10 cellular contexts compared by ENCODE assay signal in genomic region chr17:17739388-17740066, GRCh38. TPM values are rescaled to one million over a fixed set of nuclear protein-coding genes. Genes with fewer than 3 reads are reported as not detected.
A peak's percentile ranks its signal among the peaks of the same experiment; 100 is the strongest.
DNase-seq lines count a peak whose midpoint lies in the region; ATAC-seq and TF ChIP-seq lines count a peak whose summit lies in the region.
"Had no signal": no experiment of that assay in that cellular context is flagged by ENCODE, and none has a peak within 500 bp of the region (broad histone marks: within the 10 kb centered on the region; RNA-seq: fewer than 3 reads in every experiment).

No MANE protein-coding gene starts in this region.

- no peaks in the 10 kb centered on the region for H3K27me3 Mint-ChIP-seq in CD4-positive, alpha-beta T cell
- H3K27me3 Mint-ChIP-seq in activated naive CD4-positive, alpha-beta T cell treated with anti-CD3 and anti-CD28 coated beads, Interleukin-2, amount 10 ng/mL, durations not matched to agents 7 days and 5 days: peaks cover 9% of the 10 kb centered on the region

- CTCF ChIA-PET in CD4-positive, alpha-beta T cell (lab: Charles Lee): no interaction called here
- CTCF ChIA-PET in activated naive CD4-positive, alpha-beta T cell treated with anti-CD3 and anti-CD28 coated beads, Interleukin-2, amount 10 ng/mL, durations not matched to agents 7 days and 5 days (lab: Charles Lee): interaction anchor here (0.9 to 1.0 kb wide), 2 partner anchors 9 to 57 kb away, joined by 3 read pairs; no protein-coding TSS in a partner anchor

- no peaks in the 10 kb centered on the region for H3K36me3 ChIP-seq in SJCRH30
- H3K36me3 ChIP-seq: cardiac muscle cell had no signal

- H3K27ac Mint-ChIP-seq in CD4-positive, alpha-beta T cell: peak overlapping the region; percentile 81
- no peak overlapping the region for H3K27ac Mint-ChIP-seq in activated naive CD4-positive, alpha-beta T cell treated with anti-CD3 and anti-CD28 coated beads, Interleukin-2, amount 10 ng/mL, durations not matched to agents 7 days and 5 days

- H3K4me1 Mint-ChIP-seq in CD4-positive, alpha-beta T cell (ENCODE audit: low read depth): peaks cover 42% of the 10 kb centered on the region
- peaks cover 37% of the 10 kb centered on the region for H3K4me1 Mint-ChIP-seq in activated naive CD4-positive, alpha-beta T cell treated with anti-CD3 and anti-CD28 coated beads, Interleukin-2, amount 10 ng/mL, durations not matched to agents 7 days and 5 days

- DNase-seq in CD4-positive, alpha-beta T cell: no peak
- DNase-seq in SJCRH30 (peak; percentile 84 to 88), globus pallidus (ENCODE audit: low spot score) (peak; percentile 83), pons (ENCODE audit: low spot score) (peak; percentile 86), T-helper 2 cell (no peak)
- no peak for DNase-seq in activated CD4-positive, alpha-beta T cell treated with anti-CD3 and anti-CD28 coated beads, Interleukin-2, amount 50 U/mL, for 4 hours
- no peak for DNase-seq in activated naive CD4-positive, alpha-beta T cell treated with anti-CD3 and anti-CD28 coated beads, Interleukin-2, amount 10 ng/mL, durations not matched to agents 7 days and 5 days

- peak overlapping the region; percentile 45 for H3K4me3 Mint-ChIP-seq in CD4-positive, alpha-beta T cell
- H3K4me3 Mint-ChIP-seq in activated naive CD4-positive, alpha-beta T cell treated with anti-CD3 and anti-CD28 coated beads, Interleukin-2, amount 10 ng/mL, durations not matched to agents 7 days and 5 days: no peak overlapping the region

- intact Hi-C loops in CD4-positive, alpha-beta T cell (cut with DNase I, micrococcal nuclease): no loop called here

- no peaks in the 10 kb centered on the region for H3K9me3 ChIP-seq in CD4-positive, alpha-beta T cell (ENCODE audit: control insufficient read depth, low read length)
- no peaks in the 10 kb centered on the region for H3K9me3 ChIP-seq in SJCRH30 (replicated peaks)

- no peak overlapping the region for H3K4me3 ChIP-seq in SJCRH30
- H3K4me3 ChIP-seq: cardiac muscle cell, GM12878 had no signal

- H3K27me3 ChIP-seq in CD4-positive, alpha-beta T cell (ENCODE audit: control insufficient read depth, insufficient read depth, low read length): no peaks in the 10 kb centered on the region
- no peaks in the 10 kb centered on the region for H3K27me3 ChIP-seq in SJCRH30
- H3K27me3 ChIP-seq: cardiac muscle cell had no signal

- no peaks in the 10 kb centered on the region for H3K36me3 Mint-ChIP-seq in CD4-positive, alpha-beta T cell (ENCODE audit: low read depth)
- peaks cover 2% of the 10 kb centered on the region for H3K36me3 Mint-ChIP-seq in activated naive CD4-positive, alpha-beta T cell treated with anti-CD3 and anti-CD28 coated beads, Interleukin-2, amount 10 ng/mL, durations not matched to agents 7 days and 5 days

- H3K4me1 ChIP-seq in SJCRH30: peaks cover 55% of the 10 kb centered on the region

- no peak for TF ChIP-seq CTCF in CD4-positive, alpha-beta T cell (IDR thresholded peaks at IDR 0.05)

- ATAC-seq in CD4-positive, alpha-beta T cell (ENCODE audit: poor library complexity): no peak
- ATAC-seq in GM21619 (IDR thresholded peaks at IDR 0.05; ENCODE audit: unreplicated experiment): no peak
- ATAC-seq: GM12878 had no signal

- POLR2A ChIA-PET in CD4-positive, alpha-beta T cell (lab: Charles Lee): interaction anchor here (1.3 to 3.8 kb wide), 4 partner anchors 11 to 44 kb away, joined by 4 to 21 read pairs (median 4); no protein-coding TSS in a partner anchor

- no peaks in the 10 kb centered on the region for H3K9me3 Mint-ChIP-seq in CD4-positive, alpha-beta T cell
- no peaks in the 10 kb centered on the region for H3K9me3 Mint-ChIP-seq in activated naive CD4-positive, alpha-beta T cell treated with anti-CD3 and anti-CD28 coated beads, Interleukin-2, amount 10 ng/mL, durations not matched to agents 7 days and 5 days

- H3K27ac ChIP-seq in CD4-positive, alpha-beta T cell (ENCODE audit: low read depth, low read length): no peak overlapping the region
- peak overlapping the region; percentile 67 for H3K27ac ChIP-seq in SJCRH30

RNA-seq across cellular contexts. Expression of gene RAI1, which starts 58.3 kb away (rescaled TPM):
- 10 to 100 TPM; 19.3 to 25.2 TPM for total RNA-seq in CD4-positive, alpha-beta T cell
- 63.6 and 72.2 TPM in 2 replicates for total RNA-seq in SJCRH30 (2014; rRNA removed; shearing (Covaris generic))

Comparison
In these comparisons a context has a peak if more than half of its experiments do, and no peak if none do; other contexts are left out.
1. DNase-seq: peak in SJCRH30 (2 of 2), globus pallidus (single experiment) and pons (single experiment); none in CD4-positive, alpha-beta T cell (0 of 10), activated CD4-positive, alpha-beta T cell treated with anti-CD3 and anti-CD28 coated beads, Interleukin-2, amount 50 U/mL, for 4 hours (0 of 2), activated naive CD4-positive, alpha-beta T cell treated with anti-CD3 and anti-CD28 coated beads, Interleukin-2, amount 10 ng/mL, durations not matched to agents 7 days and 5 days (single experiment) and T-helper 2 cell (0 of 5).